ENCODE assay signal across 30 cellular contexts in genomic region chr15:71682051-71682450, GRCh38.
"Had no signal": no experiment of that assay in that cellular context is flagged by ENCODE, and none has a peak within 500 bp of the region (broad histone marks: within the 10 kb centered on the region; RNA-seq: fewer than 3 reads in every experiment).

No MANE protein-coding gene starts in this region.

- DNase-seq: activated CD4-positive, alpha-beta memory T cell treated with anti-CD3 and anti-CD28 coated beads for 36 hours; activated CD4-positive, alpha-beta T cell treated with anti-CD3 and anti-CD28 coated beads for 36 hours; activated CD4-positive, CD25-positive, alpha-beta regulatory T cell; activated CD4-positive, CD25-positive, alpha-beta regulatory T cell treated with anti-CD3 and anti-CD28 coated beads, Interleukin-2, amount 50 U/mL, for 72 hours; activated CD8-positive, alpha-beta memory T cell treated with anti-CD3 and anti-CD28 coated beads, Interleukin-2, amount 10 ng/mL, durations not matched to agents 7 days and 5 days; activated CD8-positive, alpha-beta memory T cell treated with anti-CD3 and anti-CD28 coated beads, Interleukin-2, amount 50 U/mL, for 4 hours; activated CD8-positive, alpha-beta T cell treated with anti-CD3 and anti-CD28 coated beads, Interleukin-2, amount 10 ng/mL, durations not matched to agents 7 days and 5 days; activated effector memory CD4-positive, alpha-beta T cell treated with Interleukin-2 at 50 U/mL for 16 hours; activated gamma-delta T cell treated with Interleukin-2 at 50 U/mL for 16 hours; activated naive CD4-positive, alpha-beta T cell treated with anti-CD3 and anti-CD28 coated beads, Interleukin-2, amount 50 U/mL, for 16 hours; activated naive CD4-positive, alpha-beta T cell treated with Interleukin-2 at 50 U/mL for 16 hours; activated T-cell treated with anti-CD3 and anti-CD28 coated beads, Interleukin-2, amount 50 U/mL, for 24 hours; activated T-cell treated with anti-CD3 and anti-CD28 coated beads, Interleukin-2, amount 50 U/mL, for 72 hours; amniotic stem cell; aorta; central memory CD4-positive, alpha-beta T cell; dorsolateral prefrontal cortex; effector memory CD4-positive, alpha-beta T cell; endodermal cell; foreskin keratinocyte; gastrocnemius medialis; glutamatergic neuron; heart left ventricle; T-helper 1 cell; T-helper 17 cell; T1000 had no signal

- H3K4me3 ChIP-seq: breast epithelium, cardiac muscle cell, coronary artery, dorsolateral prefrontal cortex, gastrocnemius medialis, heart left ventricle had no signal

- H3K36me3 ChIP-seq: breast epithelium, cardiac muscle cell, gastrocnemius medialis, heart left ventricle had no signal

- H3K27ac ChIP-seq: breast epithelium, cardiac muscle cell, coronary artery, foreskin keratinocyte, gastrocnemius medialis had no signal

- H3K27me3 ChIP-seq: breast epithelium, cardiac muscle cell, dorsolateral prefrontal cortex, foreskin keratinocyte, gastrocnemius medialis, heart left ventricle had no signal

- ATAC-seq: activated CD4-positive, alpha-beta T cell treated with anti-CD3 and anti-CD28 coated beads for 36 hours; activated CD8-positive, alpha-beta memory T cell treated with anti-CD3 and anti-CD28 coated beads, Interleukin-2, amount 10 ng/mL, durations not matched to agents 7 days and 5 days; activated CD8-positive, alpha-beta T cell treated with anti-CD3 and anti-CD28 coated beads, Interleukin-2, amount 10 ng/mL, durations not matched to agents 7 days and 5 days; activated T-cell treated with anti-CD3 and anti-CD28 coated beads, Interleukin-2, amount 50 U/mL, for 72 hours; esophagus mucosa; foreskin keratinocyte; gastrocnemius medialis; heart left ventricle; T-helper 17 cell had no signal

- H3K9me3 ChIP-seq: breast epithelium, gastrocnemius medialis, heart left ventricle had no signal
